Comparison of ENCODE assay signal across 8 cellular contexts in genomic region chr16:2752035-2752849, GRCh38. TPM values are rescaled to one million over a fixed set of nuclear protein-coding genes. Genes with fewer than 3 reads are reported as not detected.
DNase-seq lines count a peak whose midpoint lies in the region; ATAC-seq and TF ChIP-seq lines count a peak whose summit lies in the region.

TSS of gene SRRM2 (plus strand) at chr16:2752638. CDS start at chr16:2756365, 3,727 bp downstream.

- H3K27ac Mint-ChIP-seq in naive B cell, result peak within 1 kb of the TSS; percentile 98 to 100 (median 99)
- peak within 1 kb of the TSS; percentile 98 for H3K27ac Mint-ChIP-seq in stimulated activated effector memory CD8-positive, alpha-beta T cell treated with anti-CD3 and anti-CD28 coated beads, Interleukin-12 subunit alpha, Interleukin-12 subunit beta, amount 100 ng/mL, for 72 hours

- DNase-seq in EL (peak; percentile 95), H4 (ENCODE audit: low spot score) (peak; percentile 92), LNCaP clone FGC (ENCODE audit: low read depth) (peak; percentile 87), RPMI8226 (peak; percentile 99), fibroblast of gingiva (ENCODE audit: low read depth) (peak; percentile 97), naive B cell (peak; percentile 95)
- peak; percentile 88 to 90 for DNase-seq in activated T-helper 1 cell treated with anti-CD3 and anti-CD28 coated beads, Interleukin-2, amount 50 U/mL, for 16 hours (ENCODE audit: low read depth in 1 of 2, low spot score in 1 of 2)
- peak; percentile 88 to 99 for DNase-seq in stimulated activated effector memory CD8-positive, alpha-beta T cell treated with anti-CD3 and anti-CD28 coated beads, Interleukin-12 subunit alpha, Interleukin-12 subunit beta, amount 100 ng/mL, for 72 hours (ENCODE audit: low spot score in 2 of 2)

- H3K4me1 Mint-ChIP-seq in naive B cell, result peaks cover 43 to 57% (median 45%) of the 10 kb centered on the region in 3 donors
- H3K4me1 Mint-ChIP-seq in stimulated activated effector memory CD8-positive, alpha-beta T cell treated with anti-CD3 and anti-CD28 coated beads, Interleukin-12 subunit alpha, Interleukin-12 subunit beta, amount 100 ng/mL, for 72 hours, result peaks cover 56% of the 10 kb centered on the region

- peaks cover 0 to 24% of the 10 kb centered on the region in 2 donors for H3K36me3 Mint-ChIP-seq in naive B cell
- peaks cover 64% of the 10 kb centered on the region for H3K36me3 Mint-ChIP-seq in stimulated activated effector memory CD8-positive, alpha-beta T cell treated with anti-CD3 and anti-CD28 coated beads, Interleukin-12 subunit alpha, Interleukin-12 subunit beta, amount 100 ng/mL, for 72 hours

- H3K4me3 Mint-ChIP-seq in naive B cell, result peak within 1 kb of the TSS; percentile 92 to 99 (median 95)
- H3K4me3 Mint-ChIP-seq in stimulated activated effector memory CD8-positive, alpha-beta T cell treated with anti-CD3 and anti-CD28 coated beads, Interleukin-12 subunit alpha, Interleukin-12 subunit beta, amount 100 ng/mL, for 72 hours, result peak within 1 kb of the TSS; percentile 94

- H3K9me3 Mint-ChIP-seq in naive B cell, result no peaks in the 10 kb centered on the region
- no peaks in the 10 kb centered on the region for H3K9me3 Mint-ChIP-seq in stimulated activated effector memory CD8-positive, alpha-beta T cell treated with anti-CD3 and anti-CD28 coated beads, Interleukin-12 subunit alpha, Interleukin-12 subunit beta, amount 100 ng/mL, for 72 hours

- no peak for TF ChIP-seq CTCF in LNCaP clone FGC (IDR thresholded peaks at IDR 0.05; ENCODE audit: control insufficient read depth, extremely low read depth, insufficient read depth)

- peak; percentile 87 for ATAC-seq in naive B cell (ENCODE audit: low read depth in 2 of 2)
- peak; percentile 94 for ATAC-seq in stimulated activated effector memory CD8-positive, alpha-beta T cell treated with anti-CD3 and anti-CD28 coated beads, Interleukin-12 subunit alpha, Interleukin-12 subunit beta, amount 100 ng/mL, for 72 hours

- H3K4me3 ChIP-seq in LNCaP clone FGC (ENCODE audit: low read depth, low read length), result peak within 1 kb of the TSS; percentile 60

- no peaks in the 10 kb centered on the region for H3K27me3 Mint-ChIP-seq in naive B cell

RNA-seq across cellular contexts. Expression of gene SRRM2, which starts in this region (rescaled TPM):
- 16.1 and 19.2 TPM in 2 replicates for total RNA-seq in H4 (2014; rRNA removed; shearing (Covaris generic))
- 100 to 1,000 TPM in 1 of 6 donors, 10 to 100 TPM in 5; 25.0 to 147 (median 45.1) TPM for polyA plus RNA-seq in naive B cell (ENCODE audit: low read depth in 6 of 6)

Comparison
In these comparisons a context has a peak if more than half of its experiments do, and no peak if none do; other contexts are left out.
1. Peak in every context shown above with its lines: DNase-seq, ATAC-seq and H3K4me3 ChIP-seq.